ENCODE assay signal across 1 cellular context in the genomic region with DNA sequence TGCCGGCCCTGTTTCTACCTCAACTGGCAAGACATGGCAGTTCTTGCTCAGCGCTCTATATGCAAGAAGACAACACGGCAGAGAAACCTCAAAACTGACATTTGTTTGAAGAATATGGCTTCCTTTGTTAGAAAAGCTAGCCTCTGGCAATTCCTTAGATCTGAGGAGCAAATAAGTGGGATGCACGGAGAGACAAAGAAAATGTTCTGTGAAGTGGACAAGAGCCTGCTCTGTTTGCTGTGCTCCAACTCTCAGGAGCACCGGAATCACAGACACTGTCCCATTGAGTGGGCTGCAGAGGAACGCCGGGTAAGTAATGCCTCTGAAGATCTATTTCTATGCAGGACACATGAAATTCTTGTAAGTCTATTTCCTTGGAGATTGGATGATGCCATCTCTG. TPM values are rescaled to one million over a fixed set of nuclear protein-coding genes. Genes with fewer than 3 reads are reported as not detected.
"Had no signal": no experiment of that assay in that cellular context is flagged by ENCODE, and none has a peak within 500 bp of the region (broad histone marks: within the 10 kb centered on the region; RNA-seq: fewer than 3 reads in every experiment).

No MANE protein-coding gene starts in this region.

RNA-seq across cellular contexts. Expression of a gene that starts 37.9 kb away (rescaled TPM):
- total RNA-seq: GM12878 had no signal
- polyA plus RNA-seq: GM12878 had no signal
